ENCODE assay signal across 10 cellular contexts in the genomic region with DNA sequence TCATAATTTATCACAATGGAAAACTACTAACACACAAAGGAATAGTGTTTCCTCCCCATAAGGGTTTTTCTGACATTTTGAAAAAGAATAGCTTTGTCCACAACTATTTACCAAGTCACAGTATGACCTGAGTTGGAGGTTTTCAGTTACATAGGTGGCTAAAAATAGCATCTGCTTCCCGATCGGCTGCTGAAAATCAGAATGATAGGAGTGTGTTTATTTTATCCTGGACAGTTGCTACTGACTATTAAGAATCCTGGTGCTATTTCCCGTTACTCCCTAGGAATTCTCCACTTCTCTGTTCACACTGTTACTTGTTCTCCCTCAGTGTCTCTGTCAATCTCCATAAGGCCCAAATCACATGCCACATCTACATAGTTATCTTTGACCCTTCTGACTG.
"Had no signal": no experiment of that assay in that cellular context is flagged by ENCODE, and none has a peak within 500 bp of the region (broad histone marks: within the 10 kb centered on the region; RNA-seq: fewer than 3 reads in every experiment).

No MANE protein-coding gene starts in this region.

- DNase-seq: activated naive CD4-positive, alpha-beta T cell treated with Interleukin-2 at 50 U/mL for 16 hours; anterior cingulate cortex; dorsolateral prefrontal cortex; hippocampal formation; kidney; stimulated activated CD4-positive, alpha-beta T cell treated with anti-CD3 and anti-CD28 coated beads, Interleukin-15, amount 100 ng/mL, for 24 hours; stimulated activated CD4-positive, alpha-beta T cell treated with anti-CD3 and anti-CD28 coated beads, Interleukin-4, amount 100 ng/mL, for 24 hours; stimulated activated naive CD4-positive, alpha-beta T cell; tibial artery; uterus had no signal
